In the genomic region with DNA sequence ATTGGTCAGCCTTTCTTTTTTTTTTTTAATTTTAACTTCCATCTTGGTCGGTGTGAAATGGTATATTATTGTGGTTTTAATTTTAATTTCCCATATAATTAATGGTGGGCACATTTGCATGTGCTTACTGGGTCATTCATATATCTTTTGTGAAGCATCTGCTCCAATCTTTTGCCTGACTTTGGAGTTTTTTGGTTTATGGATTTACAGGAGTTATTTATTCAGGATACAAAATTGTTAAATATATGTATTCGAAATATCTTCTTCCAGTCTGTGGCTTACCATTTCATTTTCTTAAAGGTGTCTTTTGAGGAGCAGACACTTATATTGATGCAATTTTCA, we compare ENCODE assay signal across 8 cellular contexts. TPM values are rescaled to one million over a fixed set of nuclear protein-coding genes. Genes with fewer than 3 reads are reported as not detected.
DNase-seq lines count a peak whose midpoint lies in the region; ATAC-seq and TF ChIP-seq lines count a peak whose summit lies in the region.

No MANE protein-coding gene starts in this region.

- H3K4me1 ChIP-seq in ascending aorta: peaks cover 7 to 17% of the 10 kb centered on the region in 2 donors
- H3K4me1 ChIP-seq in right lobe of liver: peaks cover 0 to 24% (median 9%) of the 10 kb centered on the region in 4 donors
- peaks cover 0 to 23% of the 10 kb centered on the region in 2 donors for H3K4me1 ChIP-seq in thyroid gland

- TF ChIP-seq POLR2A in right lobe of liver (IDR thresholded peaks at IDR 0.05) (no peak), thyroid gland (IDR thresholded peaks at IDR 0.05) (no peak)

- H3K36me3 ChIP-seq in ascending aorta: no peaks in the 10 kb centered on the region
- H3K36me3 ChIP-seq in right lobe of liver: no peaks in the 10 kb centered on the region
- H3K36me3 ChIP-seq in thyroid gland: no peaks in the 10 kb centered on the region

- H3K4me3 ChIP-seq in ascending aorta (peak overlapping the region; percentile 71 to 78), right lobe of liver (peak overlapping the region; percentile 65 to 74 (median 68)), thyroid gland (replicated peaks in 1 of 3) (peak overlapping the region; percentile 32 to 35 (median 32))

- no peaks in the 10 kb centered on the region for H3K9me3 Mint-ChIP-seq in activated T-cell treated with anti-CD3 and anti-CD28 coated beads, Interleukin-2, amount 50 U/mL, for 24 hours

- no peaks in the 10 kb centered on the region for H3K27me3 Mint-ChIP-seq in activated T-cell treated with anti-CD3 and anti-CD28 coated beads, Interleukin-2, amount 50 U/mL, for 24 hours

- H3K9me3 ChIP-seq in ascending aorta (no peaks in the 10 kb centered on the region), right lobe of liver (no peaks in the 10 kb centered on the region), thyroid gland (no peaks in the 10 kb centered on the region)

- H3K4me1 Mint-ChIP-seq in activated T-cell treated with anti-CD3 and anti-CD28 coated beads, Interleukin-2, amount 50 U/mL, for 24 hours (ENCODE audit: low read depth): peaks cover 44% of the 10 kb centered on the region

- H3K27me3 ChIP-seq in ascending aorta (no peaks in the 10 kb centered on the region), right lobe of liver (no peaks in the 10 kb centered on the region), thyroid gland (no peaks in the 10 kb centered on the region)

- no peak for ATAC-seq in right lobe of liver

- 3% methylated on average over 2 of the region's 2 CpGs for WGBS in right lobe of liver (ENCODE audit: insufficient coverage, low coverage, low lambda C conversion rate, missing lambda C conversion rate)
- WGBS in thyroid gland, 2 donors: 16 to 17% methylated on average over 2 of the region's 2 CpGs

- H3K27ac ChIP-seq in ascending aorta: peak overlapping the region; percentile 78 to 79
- peak overlapping the region; percentile 84 to 91 (median 87) for H3K27ac ChIP-seq in right lobe of liver
- peak overlapping the region; percentile 66 to 95 (median 78) for H3K27ac ChIP-seq in thyroid gland

- TF ChIP-seq CTCF in ascending aorta (IDR thresholded peaks at IDR 0.05) (no peak), right lobe of liver (IDR thresholded peaks at IDR 0.05) (no peak), thyroid gland (IDR thresholded peaks at IDR 0.05) (no peak)

- no peak for DNase-seq in activated T-cell treated with anti-CD3 and anti-CD28 coated beads, Interleukin-2, amount 50 U/mL, for 24 hours
- DNase-seq in activated T-cell treated with anti-CD3 and anti-CD28 coated beads, Interleukin-2, amount 50 U/mL, for 1 hour: no peak
- DNase-seq in ascending aorta (ENCODE audit: low spot score in 2 of 2): no peak
- DNase-seq in right lobe of liver: no peak
- DNase-seq in thyroid gland: no peak
- DNase-seq in effector CD8-positive, alpha-beta T cell (lab: John Stamatoyannopoulos, UW): no peak
- no peak for DNase-seq in NCI-H1436 treated with DMSO at 0.1 percent for 48 hours (lab: John Stamatoyannopoulos, UW)
- DNase-seq in posterior vena cava (ENCODE audit: low spot score): no peak

- H3K36me3 Mint-ChIP-seq in activated T-cell treated with anti-CD3 and anti-CD28 coated beads, Interleukin-2, amount 50 U/mL, for 24 hours (ENCODE audit: low read depth): peaks cover 32% of the 10 kb centered on the region

- intact Hi-C loops in ascending aorta (cut with DNase I): loop anchor here (1.0 to 10.0 kb wide), 4 partner anchors 26 to 142 kb away; a partner anchor contains a TSS
- intact Hi-C loops in right lobe of liver (cut with DNase I): loop anchor here in 1 of 2 donors (5.0 to 10.0 kb wide), 2 partner anchors 92 to 149 kb away; no protein-coding TSS in a partner anchor
- intact Hi-C loops in thyroid gland (cut with DNase I): loop anchor here (5.0 kb wide), 2 partner anchors 56 to 149 kb away; no protein-coding TSS in a partner anchor
- intact Hi-C loops in posterior vena cava (cut with DNase I): no loop called here

- peak overlapping the region; percentile 93 for H3K27ac Mint-ChIP-seq in activated T-cell treated with anti-CD3 and anti-CD28 coated beads, Interleukin-2, amount 50 U/mL, for 24 hours

- peak overlapping the region; percentile 91 for H3K4me3 Mint-ChIP-seq in activated T-cell treated with anti-CD3 and anti-CD28 coated beads, Interleukin-2, amount 50 U/mL, for 24 hours

RNA-seq across cellular contexts. Expression of a gene that starts 0.7 kb away (rescaled TPM):
- total RNA-seq in ascending aorta: 1.9 TPM
- 1 to 10 TPM; 2.7 to 6.1 (median 4.8) TPM for total RNA-seq in right lobe of liver
- total RNA-seq in thyroid gland: 10 to 100 TPM in 3 of 4 donors, 1 to 10 TPM in 1; 7.9 to 10.3 (median 10.2) TPM
- total RNA-seq in posterior vena cava: 10 to 100 TPM in 1 of 2 donors, 1 to 10 TPM in 1; 7.7 to 12.7 TPM

RNA-seq across cellular contexts. Expression of a gene that starts 25.4 kb away (rescaled TPM):
- total RNA-seq in ascending aorta: 0.32 TPM
- total RNA-seq in right lobe of liver: 1 to 10 TPM in 5 of 6 experiments, under 1 TPM in 1; 0.49 to 7.4 (median 2.9) TPM
- total RNA-seq in thyroid gland: 10 to 100 TPM in 2 of 4 donors, 1 to 10 TPM in 2; 1.3 to 23.9 (median 9.9) TPM
- total RNA-seq in posterior vena cava: 10 to 100 TPM in 1 of 2 donors, 1 to 10 TPM in 1; 9.6 to 10.7 TPM

RNA-seq across cellular contexts. Expression of a gene that starts 25.7 kb away (rescaled TPM):
- 5.2 TPM for total RNA-seq in ascending aorta
- total RNA-seq in right lobe of liver: 1 to 10 TPM; 6.0 to 9.6 (median 7.9) TPM
- total RNA-seq in thyroid gland: 10 to 100 TPM; 23.7 to 31.8 (median 28.8) TPM
- 10 to 100 TPM; 11.6 to 14.1 TPM for total RNA-seq in posterior vena cava

RNA-seq across cellular contexts. Expression of a gene that starts 46.3 kb away (rescaled TPM):
- total RNA-seq in ascending aorta (22.2 TPM), right lobe of liver (10 to 100 TPM; 28.9 to 39.9 (median 36.2) TPM), thyroid gland (10 to 100 TPM; 19.1 to 78.2 (median 57.9) TPM), posterior vena cava (10 to 100 TPM; 43.4 to 51.8 TPM)

Comparison
In these comparisons a context has a peak if more than half of its experiments do, and no peak if none do; other contexts are left out.
1. intact Hi-C loops: an anchor here in ascending aorta (1.0 to 10.0 kb wide) and thyroid gland (5.0 kb wide); none called in posterior vena cava.